Comparison of ENCODE assay signal across 8 cellular contexts in the genomic region with DNA sequence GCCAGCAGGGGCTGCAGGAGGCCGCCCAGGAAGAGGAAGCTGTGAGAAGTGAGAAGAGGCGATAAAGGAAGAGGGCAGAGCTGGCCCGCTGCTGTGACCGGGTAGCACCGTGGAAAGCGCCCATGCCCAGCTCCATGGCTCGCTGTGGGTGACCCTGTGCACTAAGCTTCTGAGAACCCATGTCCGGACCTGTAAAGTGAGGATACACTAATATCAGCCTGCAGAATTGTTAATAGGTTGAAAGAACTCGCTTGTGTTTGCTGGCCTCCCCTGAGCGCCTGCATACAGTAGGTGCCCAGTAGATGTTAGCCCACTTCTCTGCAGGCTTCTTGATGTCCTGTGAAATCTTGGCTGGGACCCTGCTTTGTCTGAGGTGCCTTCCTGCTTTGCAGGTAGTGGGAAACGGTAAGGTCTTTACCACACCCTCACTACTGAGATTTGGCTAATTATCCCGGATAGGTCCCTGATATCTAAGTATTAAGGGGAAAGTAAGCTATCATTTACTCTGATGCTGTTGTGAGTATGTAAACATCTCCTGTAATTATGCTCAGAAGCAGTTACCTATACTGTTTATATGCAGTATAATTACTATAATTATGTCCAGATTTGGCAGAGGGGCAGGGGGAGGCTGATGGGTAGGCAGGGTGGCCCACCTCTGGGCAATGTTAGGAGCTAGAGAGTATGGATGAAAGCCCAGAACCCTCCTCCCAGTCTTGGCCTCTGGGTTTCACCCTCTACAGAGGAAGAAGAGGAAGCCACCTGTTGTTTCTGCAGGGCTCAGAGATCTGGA. TPM values are rescaled to one million over a fixed set of nuclear protein-coding genes. Genes with fewer than 3 reads are reported as not detected.
A peak's percentile ranks its signal among the peaks of the same experiment; 100 is the strongest.
DNase-seq lines count a peak whose midpoint lies in the region; ATAC-seq and TF ChIP-seq lines count a peak whose summit lies in the region.

No MANE protein-coding gene starts in this region.

- ATAC-seq in GM19351 (IDR thresholded peaks at IDR 0.05; ENCODE audit: unreplicated experiment) = no peak

- peak overlapping the region in 3 of 4 experiments; percentile 55 to 65 (median 56) for H3K4me3 ChIP-seq in fibroblast of lung (replicated peaks in 1 of 4; ENCODE audit: control extremely low read depth in 1 of 4, insufficient read depth in 1 of 4, low read depth in 3 of 4, low read length in 4 of 4)

- H3K9me3 ChIP-seq in fibroblast of lung (ENCODE audit: control insufficient read depth, insufficient read depth, low read depth, low read length) = no peaks in the 10 kb centered on the region

- H3K36me3 ChIP-seq in fibroblast of lung (ENCODE audit: control insufficient read depth, insufficient read depth, low read length) = no peaks in the 10 kb centered on the region

- peak overlapping the region; percentile 88 for H3K4me3 Mint-ChIP-seq in T-helper 1 cell treated with Interleukin-12 subunit alpha and Interleukin-12 subunit beta and Interleukin-4 antibody, amounts not matched to agents 30 μg/mL and 1 μg/mL, for 36 hours
- peak overlapping the region; percentile 80 for H3K4me3 Mint-ChIP-seq in progenitor cell of endocrine pancreas (ENCODE audit: low read depth)

- DNase-seq in activated effector memory CD4-positive, alpha-beta T cell treated with anti-CD3 and anti-CD28 coated beads, Interleukin-2, amount 50 U/mL, for 16 hours = peak; percentile 76
- DNase-seq in activated effector memory CD4-positive, alpha-beta T cell treated with Interleukin-2 at 50 U/mL for 16 hours = no peak
- DNase-seq in fibroblast of lung (ENCODE audit: low read depth in 2 of 2) (no peak), progenitor cell of endocrine pancreas (ENCODE audit: low spot score, unreplicated experiment) (no peak), ecto neural progenitor cell (ENCODE audit: low spot score) (no peak), kidney glomerular epithelial cell (lab: John Stamatoyannopoulos, UW) (no peak)

- no peaks in the 10 kb centered on the region for H4K20me1 ChIP-seq in fibroblast of lung (ENCODE audit: control insufficient read depth, extremely low read depth, insufficient read depth, low read length)

- no peak for TF ChIP-seq CTCF in fibroblast of lung (conservative IDR thresholded peaks at IDR 0.05 in 1 of 2, IDR thresholded peaks at IDR 0.05 in 1 of 2; ENCODE audit: low read depth in 1 of 2, low read length in 2 of 2)
- TF ChIP-seq CTCF in progenitor cell of endocrine pancreas (IDR thresholded peaks at IDR 0.05; ENCODE audit: unreplicated experiment) = no peak

- peak overlapping the region; percentile 83 for H3K4me2 ChIP-seq in fibroblast of lung (ENCODE audit: extremely low read depth, insufficient read depth, low read length)

- H3K27me3 ChIP-seq in fibroblast of lung (ENCODE audit: control insufficient read depth, insufficient read depth, low read length) = peaks cover 4% of the 10 kb centered on the region

- peaks cover 38% of the 10 kb centered on the region for H3K4me1 Mint-ChIP-seq in T-helper 1 cell treated with Interleukin-12 subunit alpha and Interleukin-12 subunit beta and Interleukin-4 antibody, amounts not matched to agents 30 μg/mL and 1 μg/mL, for 36 hours (ENCODE audit: low read depth)
- H3K4me1 Mint-ChIP-seq in progenitor cell of endocrine pancreas (ENCODE audit: low read depth) = peaks cover 29% of the 10 kb centered on the region

- no peak overlapping the region for H3K27ac ChIP-seq in fibroblast of lung (ENCODE audit: insufficient read depth, low read length)

- H3K9ac ChIP-seq in fibroblast of lung (ENCODE audit: insufficient read depth, low read length) = no peak overlapping the region

- peaks cover 13% of the 10 kb centered on the region for H3K4me1 ChIP-seq in fibroblast of lung (ENCODE audit: control insufficient read depth, extremely low read depth, insufficient read depth, low read length)

- peaks cover 4% of the 10 kb centered on the region for H3K27me3 Mint-ChIP-seq in T-helper 1 cell treated with Interleukin-12 subunit alpha and Interleukin-12 subunit beta and Interleukin-4 antibody, amounts not matched to agents 30 μg/mL and 1 μg/mL, for 36 hours (ENCODE audit: low read depth)
- peaks cover 8% of the 10 kb centered on the region for H3K27me3 Mint-ChIP-seq in progenitor cell of endocrine pancreas

- no peaks in the 10 kb centered on the region for H3K9me3 Mint-ChIP-seq in T-helper 1 cell treated with Interleukin-12 subunit alpha and Interleukin-12 subunit beta and Interleukin-4 antibody, amounts not matched to agents 30 μg/mL and 1 μg/mL, for 36 hours
- H3K9me3 Mint-ChIP-seq in progenitor cell of endocrine pancreas (ENCODE audit: low read depth) = no peaks in the 10 kb centered on the region

- no peaks in the 10 kb centered on the region for H3K79me2 ChIP-seq in fibroblast of lung (ENCODE audit: control insufficient read depth, insufficient read depth, low read length)

- peaks cover 11% of the 10 kb centered on the region for H3K36me3 Mint-ChIP-seq in T-helper 1 cell treated with Interleukin-12 subunit alpha and Interleukin-12 subunit beta and Interleukin-4 antibody, amounts not matched to agents 30 μg/mL and 1 μg/mL, for 36 hours (ENCODE audit: low read depth)
- H3K36me3 Mint-ChIP-seq in progenitor cell of endocrine pancreas (ENCODE audit: insufficient read depth) = no peaks in the 10 kb centered on the region

- peak overlapping the region; percentile 86 for H3K27ac Mint-ChIP-seq in T-helper 1 cell treated with Interleukin-12 subunit alpha and Interleukin-12 subunit beta and Interleukin-4 antibody, amounts not matched to agents 30 μg/mL and 1 μg/mL, for 36 hours
- H3K27ac Mint-ChIP-seq in progenitor cell of endocrine pancreas = peak overlapping the region; percentile 97

- peak overlapping the region; percentile 20 for H2AFZ ChIP-seq in fibroblast of lung (ENCODE audit: low read length)

RNA-seq across cellular contexts. Expression of gene ARRB1, which starts 1.2 kb away (rescaled TPM):
- total RNA-seq in fibroblast of lung = 4.3 and 6.2 TPM in 2 replicates
- 9.8 and 18.9 TPM in 2 replicates for polyA plus RNA-seq in fibroblast of lung
- polyA plus RNA-seq in fibroblast of lung (2012) = 7.1 and 16.6 TPM in 2 replicates
- polyA minus RNA-seq in fibroblast of lung (ENCODE audit: low replicate concordance) = 29.2 and 42.7 TPM in 2 replicates
- 32.5 and 36.0 TPM in 2 replicates for total RNA-seq in progenitor cell of endocrine pancreas

RNA-seq across cellular contexts. Expression of gene RPS3, which starts 46.7 kb away (rescaled TPM):
- 1,593 and 2,352 TPM in 2 replicates for total RNA-seq in fibroblast of lung
- 3,359 and 3,446 TPM in 2 replicates for polyA plus RNA-seq in fibroblast of lung
- polyA plus RNA-seq in fibroblast of lung (2012) = 2,516 and 2,861 TPM in 2 replicates
- 1,972 and 3,395 TPM in 2 replicates for polyA minus RNA-seq in fibroblast of lung (ENCODE audit: low replicate concordance)
- total RNA-seq in progenitor cell of endocrine pancreas = 2,637 and 2,682 TPM in 2 replicates
